16 cellular contexts compared by ENCODE assay signal in genomic region chr11:125036933-125037332, GRCh38. TPM values are rescaled to one million over a fixed set of nuclear protein-coding genes. Genes with fewer than 3 reads are reported as not detected.
DNase-seq lines count a peak whose midpoint lies in the region; ATAC-seq and TF ChIP-seq lines count a peak whose summit lies in the region.
"Had no signal": no experiment of that assay in that cellular context is flagged by ENCODE, and none has a peak within 500 bp of the region (broad histone marks: within the 10 kb centered on the region; RNA-seq: fewer than 3 reads in every experiment).

No MANE protein-coding gene starts in this region.

- no peak overlapping the region for H3K27ac Mint-ChIP-seq in CD8-positive, alpha-beta memory T cell
- H3K27ac Mint-ChIP-seq: activated naive CD4-positive, alpha-beta T cell treated with anti-CD3 and anti-CD28 coated beads, Interleukin-2, amount 50 U/mL, for 24 hours; endodermal cell; GM23338 had no signal

- no peak overlapping the region for H2BK12ac ChIP-seq in mesenchymal stem cell (ENCODE audit: low read length in 2 of 2)

- H2BK120ac ChIP-seq in mesenchymal stem cell (ENCODE audit: low read depth, low read length) = no peak overlapping the region

- H4K8ac ChIP-seq in mesenchymal stem cell (ENCODE audit: low read length) = no peak overlapping the region

- H2BK5ac ChIP-seq in mesenchymal stem cell (ENCODE audit: low read depth, low read length, poor library complexity, severe bottlenecking) = no peak overlapping the region

- H3K23ac ChIP-seq in mesenchymal stem cell (ENCODE audit: low read length in 2 of 2) = no peak overlapping the region

- peaks cover 12 to 28% (median 14%) of the 10 kb centered on the region in 5 donors for H3K9me3 Mint-ChIP-seq in CD8-positive, alpha-beta memory T cell

- DNase-seq in BJ (ENCODE audit: low read depth) = peak; percentile 58
- DNase-seq in HT1080 (ENCODE audit: low read depth) = peak; percentile 93
- DNase-seq in astrocyte of the spinal cord (ENCODE audit: low read depth, low spot score) = peak; percentile 90
- peak; percentile 82 for DNase-seq in mesenchymal stem cell
- DNase-seq in NCI-H524 (lab: John Stamatoyannopoulos, UW) = no peak
- DNase-seq in CD8-positive, alpha-beta memory T cell = no peak
- DNase-seq in DMS53 treated with DMSO at 0.1 percent for 48 hours (lab: John Stamatoyannopoulos, UW; ENCODE audit: unreplicated experiment) = no peak
- DNase-seq: activated CD4-positive, alpha-beta T cell treated with anti-CD3 and anti-CD28 coated beads for 1 hour; DMS53; endodermal cell; left cardiac atrium; NCI-H1417 treated with DMSO at 0.1 percent for 48 hours; trophoblast cell had no signal

- H3K4me3 ChIP-seq in BJ (ENCODE audit: low read depth, low read length) = no peak overlapping the region
- H3K4me3 ChIP-seq in astrocyte of the spinal cord (ENCODE audit: low read depth, low read length) = no peak overlapping the region
- no peak overlapping the region for H3K4me3 ChIP-seq in mesenchymal stem cell (ENCODE audit: insufficient read depth in 1 of 2, low read depth in 1 of 2, low read length in 2 of 2)
- no peak overlapping the region for H3K4me3 ChIP-seq in CD8-positive, alpha-beta memory T cell (ENCODE audit: low read length)
- H3K4me3 ChIP-seq: GM23338 had no signal

- no peak overlapping the region for H3K18ac ChIP-seq in mesenchymal stem cell (ENCODE audit: low read depth in 1 of 2, low read length in 2 of 2)

- H2AFZ ChIP-seq in mesenchymal stem cell (ENCODE audit: low read depth, low read length) = no peak overlapping the region
- H2AFZ ChIP-seq: GM23338 had no signal

- no peak overlapping the region for H2AK5ac ChIP-seq in mesenchymal stem cell (ENCODE audit: low read length, severe bottlenecking)

- no peaks in the 10 kb centered on the region for H3K79me1 ChIP-seq in mesenchymal stem cell (replicated peaks; ENCODE audit: low read length, poor library complexity, severe bottlenecking)

- H3K27me3 ChIP-seq in BJ (ENCODE audit: control insufficient read depth, insufficient read depth, low read length) (no peaks in the 10 kb centered on the region), mesenchymal stem cell (ENCODE audit: control insufficient read depth in 1 of 2, insufficient read depth in 1 of 2, low read length in 2 of 2) (no peaks in the 10 kb centered on the region)
- no peaks in the 10 kb centered on the region for H3K27me3 ChIP-seq in CD8-positive, alpha-beta memory T cell (ENCODE audit: insufficient read depth, low read length, poor library complexity, severe bottlenecking)

- H3K27me3 Mint-ChIP-seq in CD8-positive, alpha-beta memory T cell = no peaks in the 10 kb centered on the region
- H3K27me3 Mint-ChIP-seq: activated naive CD4-positive, alpha-beta T cell treated with anti-CD3 and anti-CD28 coated beads, Interleukin-2, amount 50 U/mL, for 24 hours had no signal

- H4K91ac ChIP-seq in mesenchymal stem cell (ENCODE audit: low read length) = no peak overlapping the region

- no peak overlapping the region for H3K4me2 ChIP-seq in mesenchymal stem cell (ENCODE audit: low read length, poor library complexity, severe bottlenecking)
- H3K4me2 ChIP-seq: GM23338 had no signal

- H3K9ac ChIP-seq in mesenchymal stem cell (ENCODE audit: low read length) = no peak overlapping the region

- peaks cover 8% of the 10 kb centered on the region for H3K9me3 ChIP-seq in mesenchymal stem cell (ENCODE audit: control insufficient read depth, low read length)
- H3K9me3 ChIP-seq in CD8-positive, alpha-beta memory T cell (ENCODE audit: low read length) = no peaks in the 10 kb centered on the region

- H3K14ac ChIP-seq in mesenchymal stem cell (ENCODE audit: low read length in 2 of 2) = no peak overlapping the region

- no peak overlapping the region for H3K27ac ChIP-seq in mesenchymal stem cell (ENCODE audit: low read length, poor library complexity, severe bottlenecking)
- H3K27ac ChIP-seq in CD8-positive, alpha-beta memory T cell (ENCODE audit: low read depth, low read length) = no peak overlapping the region

- no peaks in the 10 kb centered on the region for H3K4me1 ChIP-seq in mesenchymal stem cell (ENCODE audit: control insufficient read depth, insufficient read depth, low read depth, low read length)
- H3K4me1 ChIP-seq in CD8-positive, alpha-beta memory T cell (ENCODE audit: insufficient read depth, low read length) = no peaks in the 10 kb centered on the region

- POLR2A ChIA-PET in BJ (lab: Charles Lee) = no interaction called here
- POLR2A ChIA-PET in CD8-positive, alpha-beta memory T cell (lab: Charles Lee) = no interaction called here

- H3K4ac ChIP-seq in mesenchymal stem cell (ENCODE audit: low read depth in 1 of 2, low read length in 2 of 2) = no peak overlapping the region

- no peak for ATAC-seq in HG03571 (IDR thresholded peaks at IDR 0.05; ENCODE audit: unreplicated experiment)
- ATAC-seq: GM23338, left cardiac atrium had no signal

- no peak for TF ChIP-seq CTCF in BJ (IDR thresholded peaks at IDR 0.05; ENCODE audit: insufficient read depth, low read depth, low read length)
- no peak for TF ChIP-seq CTCF in astrocyte of the spinal cord (IDR thresholded peaks at IDR 0.05; ENCODE audit: low read depth, low read length)

- in situ Hi-C loops in astrocyte of the spinal cord (cut with HindIII; ENCODE audit: low sequenced_read_pairs) = no loop called here

- peaks cover 8 to 29% (median 17%) of the 10 kb centered on the region in 3 donors for H3K36me3 Mint-ChIP-seq in CD8-positive, alpha-beta memory T cell

- H3K36me3 ChIP-seq in BJ (ENCODE audit: control insufficient read depth, insufficient read depth, low read length) (no peaks in the 10 kb centered on the region), mesenchymal stem cell (ENCODE audit: control insufficient read depth in 1 of 2, insufficient read depth in 2 of 2, low read depth in 1 of 2, low read length in 2 of 2) (peaks cover 0 to 7% of the 10 kb centered on the region in 2 experiments)
- no peaks in the 10 kb centered on the region for H3K36me3 ChIP-seq in CD8-positive, alpha-beta memory T cell (ENCODE audit: insufficient read depth, low read length)

- 0% methylated on average over 1 of the region's 1 CpG for WGBS in mesenchymal stem cell

- CTCF ChIA-PET in BJ (lab: Yijun Ruan, JAX) = no interaction called here
- CTCF ChIA-PET in CD8-positive, alpha-beta memory T cell (lab: Charles Lee) = no interaction called here

- H3K4me3 Mint-ChIP-seq in CD8-positive, alpha-beta memory T cell = no peak overlapping the region
- H3K4me3 Mint-ChIP-seq: activated naive CD4-positive, alpha-beta T cell treated with anti-CD3 and anti-CD28 coated beads, Interleukin-2, amount 50 U/mL, for 24 hours; endodermal cell; GM23338 had no signal

- no peak overlapping the region for H2BK15ac ChIP-seq in mesenchymal stem cell (ENCODE audit: low read depth, poor library complexity, severe bottlenecking)

- no peaks in the 10 kb centered on the region for H3K4me1 Mint-ChIP-seq in CD8-positive, alpha-beta memory T cell
- H3K4me1 Mint-ChIP-seq: activated naive CD4-positive, alpha-beta T cell treated with anti-CD3 and anti-CD28 coated beads, Interleukin-2, amount 50 U/mL, for 24 hours; endodermal cell; GM23338 had no signal

RNA-seq across cellular contexts. Expression of gene SLC37A2, which starts 26.2 kb away (rescaled TPM):
- polyA plus RNA-seq in BJ (2011; rRNA removed) = 0.63 and 0.75 TPM in 2 replicates
- 0.62 and 0.67 TPM in 2 replicates for polyA minus RNA-seq in BJ (2011; rRNA and poly(A)+ RNA removed)
- 9.9 and 10.1 TPM in 2 replicates for total RNA-seq in HT1080 (2014; rRNA removed; shearing (Covaris generic))
- 5.6 and 6.0 TPM in 2 replicates for polyA plus RNA-seq in HT1080 (2015; cell fraction: cytosol; rRNA removed)
- polyA plus RNA-seq in HT1080 (2015; cell fraction: nucleus; rRNA removed) = 16.6 and 16.8 TPM in 2 replicates
- 1.3 TPM for polyA plus RNA-seq in mesenchymal stem cell (2013, experiment 1 of 2)
- 1.7 TPM for polyA plus RNA-seq in mesenchymal stem cell (2013, experiment 2 of 2)
- 1 to 10 TPM; 1.5 to 2.0 TPM for total RNA-seq in CD8-positive, alpha-beta memory T cell
- polyA plus RNA-seq in CD8-positive, alpha-beta memory T cell = 0.33 TPM

Comparison
In these comparisons a context has a peak if more than half of its experiments do, and no peak if none do; other contexts are left out.
1. DNase-seq: peak in BJ (single experiment), HT1080 (single experiment), astrocyte of the spinal cord (single experiment) and mesenchymal stem cell (single experiment); none in NCI-H524 (0 of 2), CD8-positive, alpha-beta memory T cell (0 of 5) and DMS53 treated with DMSO at 0.1 percent for 48 hours (single experiment).